8 cellular contexts compared by ENCODE assay signal in genomic region chr11:60251485-60252207, GRCh38. TPM values are rescaled to one million over a fixed set of nuclear protein-coding genes. Genes with fewer than 3 reads are reported as not detected.
DNase-seq lines count a peak whose midpoint lies in the region; ATAC-seq and TF ChIP-seq lines count a peak whose summit lies in the region.

No MANE protein-coding gene starts in this region.

- H3K4me3 Mint-ChIP-seq in activated CD4-positive, alpha-beta memory T cell treated with anti-CD3 and anti-CD28 coated beads for 36 hours = no peak overlapping the region

- no peak for TF ChIP-seq POLR2A in adrenal gland (IDR thresholded peaks at IDR 0.05)

- ATAC-seq in GM21825 (IDR thresholded peaks at IDR 0.05; ENCODE audit: unreplicated experiment) (no peak), HG03565 (IDR thresholded peaks at IDR 0.05; ENCODE audit: unreplicated experiment) (no peak)

- POLR2A ChIA-PET in activated CD4-positive, alpha-beta memory T cell treated with anti-CD3 and anti-CD28 coated beads for 36 hours (lab: Charles Lee) = no interaction called here

- peaks cover 0 to 7% of the 10 kb centered on the region in 2 donors for H3K4me1 ChIP-seq in adrenal gland (replicated peaks in 1 of 2)

- no peaks in the 10 kb centered on the region for H3K36me3 ChIP-seq in adrenal gland (replicated peaks in 1 of 2)

- peak; percentile 41 to 70 (median 58) for TF ChIP-seq CTCF in adrenal gland (IDR thresholded peaks at IDR 0.05)

- H3K27ac ChIP-seq in adrenal gland = peak overlapping the region in 1 of 5 donors; percentile 51

- H3K4me1 Mint-ChIP-seq in activated CD4-positive, alpha-beta memory T cell treated with anti-CD3 and anti-CD28 coated beads for 36 hours (ENCODE audit: low read depth) = no peaks in the 10 kb centered on the region

- H3K9me3 ChIP-seq in adrenal gland (replicated peaks in 1 of 3) = no peaks in the 10 kb centered on the region

- H3K4me3 ChIP-seq in adrenal gland = no peak overlapping the region

- 27 to 38% (median 27%) methylated on average over 6 of the region's 6 CpGs for WGBS in adrenal gland, 4 donors

- peaks cover 19% of the 10 kb centered on the region for H3K27me3 Mint-ChIP-seq in activated CD4-positive, alpha-beta memory T cell treated with anti-CD3 and anti-CD28 coated beads for 36 hours

- DNase-seq in ELR (ENCODE audit: low read depth) (peak; percentile 35), LHCN-M2 (ENCODE audit: low read depth) (peak; percentile 20), adrenal gland (peak in 5 of 7 donors; percentile 17 to 59 (median 38)), left kidney (ENCODE audit: low read depth, low spot score) (peak; percentile 80), T-helper 9 cell (no peak)
- DNase-seq in activated CD4-positive, alpha-beta memory T cell treated with anti-CD3 and anti-CD28 coated beads for 36 hours = no peak

- no peak overlapping the region for H3K27ac Mint-ChIP-seq in activated CD4-positive, alpha-beta memory T cell treated with anti-CD3 and anti-CD28 coated beads for 36 hours

- peaks cover 4% of the 10 kb centered on the region for H3K27me3 ChIP-seq in adrenal gland

- intact Hi-C loops in adrenal gland (cut with DNase I) = loop anchor here in 1 of 2 donors (10.0 kb wide), 1 partner anchor 437 kb away; the partner anchor contains the start of gene MRPL16
- intact Hi-C loops in activated CD4-positive, alpha-beta memory T cell treated with anti-CD3 and anti-CD28 coated beads for 36 hours (cut with micrococcal nuclease) = no loop called here

- no peaks in the 10 kb centered on the region for H3K36me3 Mint-ChIP-seq in activated CD4-positive, alpha-beta memory T cell treated with anti-CD3 and anti-CD28 coated beads for 36 hours

- CTCF ChIA-PET in activated CD4-positive, alpha-beta memory T cell treated with anti-CD3 and anti-CD28 coated beads for 36 hours (lab: Charles Lee) = no interaction called here

- peaks cover 8% of the 10 kb centered on the region for H3K9me3 Mint-ChIP-seq in activated CD4-positive, alpha-beta memory T cell treated with anti-CD3 and anti-CD28 coated beads for 36 hours

RNA-seq across cellular contexts. Expression of gene MS4A4E, which starts 8.7 kb away (rescaled TPM):
- not detected in 2 replicates for total RNA-seq in LHCN-M2 (2014; rRNA removed)
- not detected for polyA plus RNA-seq in LHCN-M2 (2012)
- total RNA-seq in adrenal gland = 1 to 10 TPM in 6 of 8 donors, under 1 TPM in 1, not detected in 1; 0.97 to 7.2 (median 3.2) TPM
- polyA plus RNA-seq in adrenal gland = 1 to 10 TPM in 2 of 3 donors, not detected in 1; 1.1 to 2.6 TPM
- total RNA-seq in activated CD4-positive, alpha-beta memory T cell treated with anti-CD3 and anti-CD28 coated beads for 36 hours = not detected

RNA-seq across cellular contexts. Expression of gene MS4A4A, which starts 28.8 kb away (rescaled TPM):
- not detected in 2 replicates for total RNA-seq in LHCN-M2 (2014; rRNA removed)
- not detected for polyA plus RNA-seq in LHCN-M2 (2012)
- total RNA-seq in adrenal gland = 100 to 1,000 TPM in 1 of 8 donors, 10 to 100 TPM in 7; 24.3 to 120 (median 69.3) TPM
- 10 to 100 TPM; 19.2 to 33.4 (median 21.8) TPM for polyA plus RNA-seq in adrenal gland
- total RNA-seq in activated CD4-positive, alpha-beta memory T cell treated with anti-CD3 and anti-CD28 coated beads for 36 hours = not detected

Comparison
In these comparisons a context has a peak if more than half of its experiments do, and no peak if none do; other contexts are left out.
1. DNase-seq: peak in ELR (single experiment), LHCN-M2 (single experiment), adrenal gland (5 of 7) and left kidney (single experiment); none in T-helper 9 cell (single experiment) and activated CD4-positive, alpha-beta memory T cell treated with anti-CD3 and anti-CD28 coated beads for 36 hours (single experiment).
2. RNA of gene MS4A4A, which starts 28.8 kb away (total RNA-seq): 24.3 to 120 TPM in adrenal gland; not detected in LHCN-M2 and not detected in activated CD4-positive, alpha-beta memory T cell treated with anti-CD3 and anti-CD28 coated beads for 36 hours; every median in the first group is over 10 times any median in the second.